ENCODE assay signal across 24 cellular contexts in the genomic region with DNA sequence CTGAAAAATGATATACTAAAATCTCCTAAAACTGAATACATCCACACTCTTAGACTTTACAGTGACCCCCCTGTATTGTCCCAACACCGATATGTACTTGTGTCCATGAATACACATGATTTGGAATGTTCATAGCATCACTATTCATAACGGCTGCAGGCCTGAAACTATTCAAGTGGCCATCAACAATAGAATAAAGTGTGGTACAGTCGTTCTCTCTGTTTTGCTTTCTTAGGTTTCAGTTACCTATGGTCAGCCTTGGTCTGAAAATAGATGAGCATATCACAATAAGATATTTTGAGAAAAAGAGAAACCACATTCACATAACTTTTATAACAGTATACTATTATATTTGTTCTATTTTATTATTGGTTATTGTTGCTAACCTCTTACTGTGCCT.
"Had no signal": no experiment of that assay in that cellular context is flagged by ENCODE, and none has a peak within 500 bp of the region (broad histone marks: within the 10 kb centered on the region; RNA-seq: fewer than 3 reads in every experiment).

No MANE protein-coding gene starts in this region.

- H3K27ac ChIP-seq: neural progenitor cell, ovary, parathyroid adenoma, psoas muscle, right lobe of liver, sigmoid colon, stomach, thoracic aorta, thyroid gland, tibial nerve, upper lobe of left lung, vagina had no signal

- H3K27me3 ChIP-seq: right lobe of liver, upper lobe of left lung, vagina had no signal

- DNase-seq: occipital lobe; ovary; posterior cingulate gyrus; psoas muscle; right cardiac atrium; right lobe of liver; sigmoid colon; small intestine; stimulated activated CD4-positive, alpha-beta T cell treated with anti-CD3 and anti-CD28 coated beads, Interleukin-15, amount 100 ng/mL, for 24 hours; stimulated activated CD4-positive, alpha-beta T cell treated with anti-CD3 and anti-CD28 coated beads, Interleukin-2, amount 100 ng/mL, for 24 hours; stimulated activated CD4-positive, alpha-beta T cell treated with anti-CD3 and anti-CD28 coated beads, Interleukin-2, amount 100 ng/mL, for 48 hours; stimulated activated CD4-positive, alpha-beta T cell treated with anti-CD3 and anti-CD28 coated beads, Interleukin-4, amount 100 ng/mL, for 24 hours; stimulated activated naive B cell treated with anti-CD40 and anti-IgM and Interleukin-4, amounts not matched to agents 10 μg/mL and 1 μg/mL and 100 μg/mL, for 72 hours; stimulated activated naive CD4-positive, alpha-beta T cell treated with Interleukin-2 at 50 U/mL for 16 hours; stomach; thyroid gland; upper lobe of left lung had no signal

- H3K4me1 ChIP-seq: neural progenitor cell, parathyroid adenoma, psoas muscle, right lobe of liver, stomach, thyroid gland, tibial nerve, upper lobe of left lung, vagina had no signal

- H2AFZ ChIP-seq: neural progenitor cell, parathyroid adenoma had no signal

- H3K4me3 ChIP-seq: neural progenitor cell, ovary, psoas muscle, right lobe of liver, sigmoid colon, stomach, thoracic aorta, thyroid gland, tibial nerve, upper lobe of left lung, vagina had no signal

- H3K4me2 ChIP-seq: neural progenitor cell had no signal

- H3K9me3 ChIP-seq: ovary, psoas muscle, right lobe of liver, sigmoid colon, stomach, thoracic aorta, thyroid gland, tibial nerve, upper lobe of left lung, vagina had no signal

- H3K79me2 ChIP-seq: parathyroid adenoma had no signal

- H3K36me3 ChIP-seq: neural progenitor cell, ovary, right lobe of liver, sigmoid colon, stomach, thoracic aorta, thyroid gland, tibial nerve, upper lobe of left lung, vagina had no signal

- H3K9ac ChIP-seq: neural progenitor cell, parathyroid adenoma had no signal

- FAIRE-seq: small intestine, urothelium cell line had no signal

- ATAC-seq: psoas muscle; right cardiac atrium; right lobe of liver; stimulated activated effector memory CD8-positive, alpha-beta T cell treated with anti-CD3 and anti-CD28 coated beads, Interleukin-12 subunit alpha, Interleukin-12 subunit beta, amount 100 ng/mL, for 72 hours; stimulated activated naive B cell treated with anti-CD40 and anti-IgM and Interleukin-4, amounts not matched to agents 10 μg/mL and 1 μg/mL and 100 μg/mL, for 72 hours had no signal
